In genomic region chr15:73368301-73369072, GRCh38 we compare ENCODE assay signal across 13 cellular contexts. TPM values are rescaled to one million over a fixed set of nuclear protein-coding genes. Genes with fewer than 3 reads are reported as not detected.
A peak's percentile ranks its signal among the peaks of the same experiment; 100 is the strongest.
DNase-seq lines count a peak whose midpoint lies in the region; ATAC-seq, FAIRE-seq and TF ChIP-seq lines count a peak whose summit lies in the region.
"Had no signal": no experiment of that assay in that cellular context is flagged by ENCODE, and none has a peak within 500 bp of the region (broad histone marks: within the 10 kb centered on the region; RNA-seq: fewer than 3 reads in every experiment).

TSS of gene HCN4 (minus strand) at chr15:73368958. CDS start at chr15:73368270, 688 bp downstream.

- CTCF ChIA-PET in HepG2 (lab: Yijun Ruan, JAX; ENCODE audit: low intra/inter-chr PET ratio, low total read pairs): no interaction called here

- in situ Hi-C loops in HepG2 (cut with HindIII; ENCODE audit: extremely low pct_ligation_motif_present, low pct_unique_long_range_greater_than_20kb): no loop called here

- intact Hi-C loops in HepG2 (cut with micrococcal nuclease; ENCODE audit: unreplicated experiment): no loop called here
- intact Hi-C loops in right lobe of liver (cut with DNase I): no loop called here
- intact Hi-C loops in left lung (cut with DNase I): no loop called here
- intact Hi-C loops in aorta (cut with DNase I): no loop called here

- H4K20me1 ChIP-seq in HepG2 (ENCODE audit: insufficient read depth, low read length): peaks cover 2% of the 10 kb centered on the region; the same call in 1 of the 2 replicates

- no peaks in the 10 kb centered on the region for H3K36me3 ChIP-seq in HepG2 (replicated peaks in 1 of 2; ENCODE audit: control insufficient read depth in 1 of 2, insufficient read depth in 2 of 2, low read length in 2 of 2)
- H3K36me3 ChIP-seq in right lobe of liver: no peaks in the 10 kb centered on the region
- no peaks in the 10 kb centered on the region for H3K36me3 ChIP-seq in bronchial epithelial cell (ENCODE audit: control insufficient read depth, insufficient read depth, low read length)
- H3K36me3 ChIP-seq in left lung: no peaks in the 10 kb centered on the region
- H3K36me3 ChIP-seq in aorta (ENCODE audit: control insufficient read depth in 1 of 2, insufficient read depth in 2 of 2, low read length in 1 of 2): no peaks in the 10 kb centered on the region
- no peaks in the 10 kb centered on the region for H3K36me3 ChIP-seq in gastroesophageal sphincter
- H3K36me3 ChIP-seq: neutrophil had no signal

- FAIRE-seq in HepG2 (lab: Jason Lieb, UNC): no peak
- no peak for FAIRE-seq in bronchial epithelial cell (lab: Jason Lieb, UNC)
- FAIRE-seq: colon had no signal

- H3K27me3 ChIP-seq in HepG2 (ENCODE audit: control insufficient read depth in 1 of 2, insufficient read depth in 2 of 2, low read length in 2 of 2) (peaks cover 10 to 71% of the 10 kb centered on the region in 2 experiments; a peak in 4 of 5 replicates), right lobe of liver (peaks cover 0 to 32% of the 10 kb centered on the region in 2 donors), bronchial epithelial cell (ENCODE audit: control insufficient read depth, insufficient read depth, low read length) (peaks cover 46% of the 10 kb centered on the region), left lung (peaks cover 59 to 94% of the 10 kb centered on the region in 2 donors), aorta (ENCODE audit: control insufficient read depth in 1 of 2, insufficient read depth in 2 of 2, low read length in 1 of 2) (no peaks in the 10 kb centered on the region), gastroesophageal sphincter (peaks cover 96% of the 10 kb centered on the region)

- TF ChIP-seq POLR2A in HepG2 (IDR thresholded peaks at IDR 0.05; ENCODE audit: insufficient read depth in 1 of 2, low read depth in 2 of 2, low read length in 2 of 2) (no peak), right lobe of liver (IDR thresholded peaks at IDR 0.05) (no peak), gastroesophageal sphincter (IDR thresholded peaks at IDR 0.05) (no peak)

- H3K27ac ChIP-seq in HepG2 (ENCODE audit: extremely low read length, insufficient read depth, low read length) (no peak within 1 kb of the TSS), right lobe of liver (no peak within 1 kb of the TSS), left lung (no peak within 1 kb of the TSS), aorta (ENCODE audit: low read depth in 1 of 2, low read length in 2 of 2) (no peak within 1 kb of the TSS), gastroesophageal sphincter (no peak within 1 kb of the TSS)
- H3K27ac ChIP-seq: KMS-11, neutrophil had no signal

- no peak for TF ChIP-seq RAD21 in HepG2 (CRISPR knock-in tag; IDR thresholded peaks at IDR 0.05)

- no peak for TF ChIP-seq CTCF in HepG2 (CRISPR knock-in tag; IDR thresholded peaks at IDR 0.05)
- no peak for TF ChIP-seq CTCF in right lobe of liver (IDR thresholded peaks at IDR 0.05)
- TF ChIP-seq CTCF in bronchial epithelial cell (IDR thresholded peaks at IDR 0.05; ENCODE audit: insufficient read depth, low read length, severe bottlenecking): no peak
- no peak for TF ChIP-seq CTCF in left lung (IDR thresholded peaks at IDR 0.05)
- TF ChIP-seq CTCF in gastroesophageal sphincter (IDR thresholded peaks at IDR 0.05): no peak

- no peak for DNase-seq in HepG2 (ENCODE audit: low spot score)
- no peak for DNase-seq in right lobe of liver
- DNase-seq in bronchial epithelial cell (ENCODE audit: low read depth): no peak
- no peak for DNase-seq in left lung
- no peak for DNase-seq in aorta
- DNase-seq in RPMI8226: no peak
- DNase-seq: activated CD4-positive, CD25-positive, alpha-beta regulatory T cell; CD8-positive, alpha-beta T cell had no signal

- 5% methylated on average over 4 of the region's 106 CpGs for WGBS in HepG2 (ENCODE audit: low lambda C conversion rate)
- 0% methylated on average over 1 of the region's 106 CpGs for WGBS in right lobe of liver (ENCODE audit: insufficient coverage, low coverage, low lambda C conversion rate, missing lambda C conversion rate)
- WGBS in aorta, 2 donors: 1% methylated on average over 42 to 106 of the region's 106 CpGs
- no CpG with 5 or more reads among the region's 106 CpGs for WGBS in gastroesophageal sphincter (ENCODE audit: low coverage in 1 of 2), 2 donors

- ATAC-seq in HepG2: peak; percentile 38
- ATAC-seq in right lobe of liver: no peak
- peak; percentile 37 for ATAC-seq in left lung
- ATAC-seq in aorta (ENCODE audit: low FRiP score): no peak
- ATAC-seq in GM19452 (IDR thresholded peaks at IDR 0.05; ENCODE audit: unreplicated experiment): no peak
- ATAC-seq in gastroesophageal sphincter: no peak
- ATAC-seq: CD8-positive, alpha-beta T cell had no signal

- H3K9ac ChIP-seq in HepG2 (ENCODE audit: insufficient read depth, low read depth, low read length): no peak within 1 kb of the TSS
- H3K9ac ChIP-seq: KMS-11 had no signal

- H3K9me3 ChIP-seq in HepG2 (ENCODE audit: low read length) (no peaks in the 10 kb centered on the region), right lobe of liver (no peaks in the 10 kb centered on the region), left lung (no peaks in the 10 kb centered on the region), aorta (ENCODE audit: control insufficient read depth, low read length) (no peaks in the 10 kb centered on the region), gastroesophageal sphincter (no peaks in the 10 kb centered on the region)
- H3K9me3 ChIP-seq: neutrophil had no signal

- no peaks in the 10 kb centered on the region for H3K79me2 ChIP-seq in HepG2 (ENCODE audit: insufficient read depth, low read length)

- peak within 1 kb of the TSS in 1 of 3 experiments; percentile 23; a peak in 2 of 6 replicates for H3K4me3 ChIP-seq in HepG2 (replicated peaks in 1 of 3; ENCODE audit: insufficient read depth in 1 of 3, low read depth in 2 of 3, low read length in 3 of 3)
- peak within 1 kb of the TSS in 1 of 3 donors; percentile 35 for H3K4me3 ChIP-seq in right lobe of liver
- H3K4me3 ChIP-seq in bronchial epithelial cell (ENCODE audit: low read depth, low read length): peak within 1 kb of the TSS; percentile 10
- H3K4me3 ChIP-seq in left lung: peak within 1 kb of the TSS in 1 of 2 donors; percentile 21
- H3K4me3 ChIP-seq in aorta (ENCODE audit: low read length in 2 of 2): peak within 1 kb of the TSS; percentile 2 to 27
- H3K4me3 ChIP-seq in gastroesophageal sphincter: peak within 1 kb of the TSS in 1 of 2 donors; percentile 45

- H3K4me1 ChIP-seq in HepG2 (ENCODE audit: insufficient read depth, low read length) (no peaks in the 10 kb centered on the region), right lobe of liver (no peaks in the 10 kb centered on the region), left lung (peaks cover 0 to 19% of the 10 kb centered on the region in 2 donors), aorta (ENCODE audit: control insufficient read depth in 1 of 2, insufficient read depth in 2 of 2, low read length in 2 of 2) (no peaks in the 10 kb centered on the region), gastroesophageal sphincter (peaks cover 0 to 27% (median 7%) of the 10 kb centered on the region in 3 donors)

- POLR2A ChIA-PET in HepG2 (lab: Yijun Ruan, JAX): no interaction called here

- TF ChIP-seq EP300 in HepG2 (IDR thresholded peaks at IDR 0.05; ENCODE audit: low read depth in 2 of 2, low read length in 2 of 2) (no peak), HepG2 (CRISPR knock-in tag; IDR thresholded peaks at IDR 0.05; ENCODE audit: borderline replicate concordance) (no peak), gastroesophageal sphincter (IDR thresholded peaks at IDR 0.05) (no peak)

- H3K4me2 ChIP-seq in HepG2 (ENCODE audit: low read depth, low read length): peak within 1 kb of the TSS; percentile 36
- H3K4me2 ChIP-seq: KMS-11 had no signal

- H2AFZ ChIP-seq in HepG2 (ENCODE audit: low read length): no peak within 1 kb of the TSS

- BruUV-seq in HepG2 (replicated peaks; lab: Mats Ljungman, UMichigan): no TSS peak

TF ChIP-seq in HepG2, 621 proteins besides CTCF, POLR2A, EP300 and RAD21 (continues in another document):
- no peak for TF ChIP-seq PHB2 (IDR thresholded peaks at IDR 0.05; ENCODE audit: partially characterized antibody)

RNA-seq across cellular contexts. Expression of gene HCN4, which starts in this region (rescaled TPM):
- total RNA-seq in HepG2 (2016; rRNA removed; fragmentation: Illumina TruSeq; extraction: Trizol) (not detected in 2 replicates), right lobe of liver (under 1 TPM in 1 of 6 experiments, not detected in 5; 0.06 TPM), bronchial epithelial cell (not detected in 2 replicates), left lung (under 1 TPM; 0.09 to 0.16 TPM), aorta (not detected), gastroesophageal sphincter (under 1 TPM in 1 of 4 donors, not detected in 3; 0.08 TPM)
- total RNA-seq in HepG2 (2016; cell fraction: cytosol; rRNA removed; fragmentation: Illumina TruSeq; extraction: Trizol; ENCODE audit: low read depth): not detected in 2 replicates
- total RNA-seq in HepG2 (2016; cell fraction: insoluble cytoplasmic fraction; rRNA removed; fragmentation: Illumina TruSeq; extraction: Trizol): not detected in 2 replicates
- not detected in 2 replicates for total RNA-seq in HepG2 (2016; cell fraction: membrane; rRNA removed; fragmentation: Illumina TruSeq; extraction: Trizol)
- total RNA-seq in HepG2 (2016; cell fraction: nucleus; rRNA removed; fragmentation: Illumina TruSeq; extraction: Trizol): not detected in 2 replicates
- polyA plus RNA-seq in HepG2 (2011; rRNA removed) (not detected in 2 replicates), aorta (under 1 TPM in 1 of 2 donors, not detected in 1; under 0.01 TPM)
- not detected in 2 replicates for polyA plus RNA-seq in HepG2 (2011; cell fraction: cytosol; rRNA removed)
- not detected in 2 replicates for polyA plus RNA-seq in HepG2 (2011; cell fraction: nucleus; rRNA removed)
- not detected in 2 replicates for polyA plus RNA-seq in HepG2 (2012)
- not detected in 2 replicates for polyA plus RNA-seq in HepG2 (2016; cell fraction: cytosol; fragmentation: Illumina TruSeq; extraction: Trizol; ENCODE audit: low read depth)
- not detected in 2 replicates for polyA plus RNA-seq in HepG2 (2016; cell fraction: insoluble cytoplasmic fraction; fragmentation: Illumina TruSeq; extraction: Trizol; ENCODE audit: low read depth)
- not detected in 2 replicates for polyA plus RNA-seq in HepG2 (2016; cell fraction: membrane; fragmentation: Illumina TruSeq; extraction: Trizol; ENCODE audit: low read depth)
- not detected in 2 replicates for polyA plus RNA-seq in HepG2 (2016; cell fraction: nucleus; fragmentation: Illumina TruSeq; extraction: Trizol; ENCODE audit: insufficient read depth, low read depth)
- 0.05 TPM in 1 of 2 replicates, not detected in the other for polyA minus RNA-seq in HepG2 (2011; rRNA and poly(A)+ RNA removed; ENCODE audit: low replicate concordance)
- polyA minus RNA-seq in HepG2 (2011; cell fraction: cytosol; rRNA and poly(A)+ RNA removed): not detected in 2 replicates
- not detected in 2 replicates for polyA minus RNA-seq in HepG2 (2011; cell fraction: nucleus; rRNA and poly(A)+ RNA removed)
- total RNA-seq: CD8-positive, alpha-beta T cell had no signal

Comparison
In these comparisons a context has a peak if more than half of its experiments do, and no peak if none do; other contexts are left out.
1. Peak in ATAC-seq and H3K4me2 ChIP-seq in HepG2; RNA of the gene not detected or under 1 TPM.
2. Peak in ATAC-seq in left lung; RNA of the gene not detected or under 1 TPM.